In genomic region chr12:58933068-58933681, GRCh38 we compare ENCODE assay signal across 3 cellular contexts.
TF ChIP-seq lines count a peak whose summit lies in the region.

No MANE protein-coding gene starts in this region.

TF ChIP-seq in HEK293, 187 proteins besides CTCF, POLR2A, EP300 and RAD21 (continues in another document):
- TF ChIP-seq ZNF132 (tag by site-specific recombination; IDR thresholded peaks at IDR 0.05; ENCODE audit: borderline replicate concordance) (no peak), ZBTB48 (tag by site-specific recombination; IDR thresholded peaks at IDR 0.05) (no peak), GLIS1 (tag by site-specific recombination; IDR thresholded peaks at IDR 0.05) (peak; percentile 97), ZNF266 (tag by site-specific recombination; IDR thresholded peaks at IDR 0.05; ENCODE audit: low read depth) (no peak), ZNF184 (tag by site-specific recombination; IDR thresholded peaks at IDR 0.05) (peak; percentile 20; the same call in 1 of the 2 replicates), ZNF664 (tag by site-specific recombination; IDR thresholded peaks at IDR 0.05) (no peak), ZNF670 (tag by site-specific recombination; IDR thresholded peaks at IDR 0.05; ENCODE audit: low read depth) (no peak), PRDM1 (tag by site-specific recombination; IDR thresholded peaks at IDR 0.05) (no peak), ZNF624 (tag by site-specific recombination; IDR thresholded peaks at IDR 0.05) (no peak), GLI4 (tag by site-specific recombination; IDR thresholded peaks at IDR 0.05) (no peak), ZNF350 (tag by site-specific recombination; IDR thresholded peaks at IDR 0.05) (no peak), ZNF157 (tag by site-specific recombination; IDR thresholded peaks at IDR 0.05) (no peak), ZNF274 (IDR thresholded peaks at IDR 0.05; ENCODE audit: low read length) (no peak), ZNF274 (tag by site-specific recombination; IDR thresholded peaks at IDR 0.05; ENCODE audit: borderline replicate concordance) (no peak), ZNF843 (tag by site-specific recombination; IDR thresholded peaks at IDR 0.05) (peak; percentile 81; the same call in 1 of the 2 replicates), IKZF3 (tag by site-specific recombination; IDR thresholded peaks at IDR 0.05) (peak; percentile 92), ZNF544 (tag by site-specific recombination; IDR thresholded peaks at IDR 0.05) (no peak), ZNF792 (tag by site-specific recombination; IDR thresholded peaks at IDR 0.05) (no peak), BCL6B (tag by site-specific recombination; IDR thresholded peaks at IDR 0.05) (no peak), YY1 (tag by site-specific recombination; IDR thresholded peaks at IDR 0.05) (peak; percentile 33; the same call in 1 of the 2 replicates), ZNF2 (tag by site-specific recombination; IDR thresholded peaks at IDR 0.05) (no peak), ZNF335 (tag by site-specific recombination; conservative IDR thresholded peaks at IDR 0.05) (no peak; the same call in 1 of the 2 replicates)

TF ChIP-seq in WTC11, 78 proteins besides CTCF, POLR2A, EP300 and RAD21:
- TF ChIP-seq, protein P1, sequence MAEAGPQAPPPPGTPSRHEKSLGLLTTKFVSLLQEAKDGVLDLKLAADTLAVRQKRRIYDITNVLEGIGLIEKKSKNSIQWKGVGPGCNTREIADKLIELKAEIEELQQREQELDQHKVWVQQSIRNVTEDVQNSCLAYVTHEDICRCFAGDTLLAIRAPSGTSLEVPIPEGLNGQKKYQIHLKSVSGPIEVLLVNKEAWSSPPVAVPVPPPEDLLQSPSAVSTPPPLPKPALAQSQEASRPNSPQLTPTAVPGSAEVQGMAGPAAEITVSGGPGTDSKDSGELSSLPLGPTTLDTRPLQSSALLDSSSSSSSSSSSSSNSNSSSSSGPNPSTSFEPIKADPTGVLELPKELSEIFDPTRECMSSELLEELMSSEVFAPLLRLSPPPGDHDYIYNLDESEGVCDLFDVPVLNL (CRISPR knock-in tag; IDR thresholded peaks at IDR 0.05; ENCODE audit: borderline replicate concordance, low read depth) = no peak
- no peak for TF ChIP-seq ZNF532 (CRISPR knock-in tag; IDR thresholded peaks at IDR 0.05; ENCODE audit: borderline replicate concordance)
- no peak for TF ChIP-seq GABPB1 (CRISPR knock-in tag; IDR thresholded peaks at IDR 0.05)
- no peak for TF ChIP-seq MXD4 (CRISPR knock-in tag; IDR thresholded peaks at IDR 0.05; ENCODE audit: borderline replicate concordance)

TF ChIP-seq in H1, 55 proteins besides CTCF, POLR2A, EP300 and RAD21:
- TF ChIP-seq JUN (IDR thresholded peaks at IDR 0.05; ENCODE audit: low read depth, low read length) (peak; percentile 70; the same call in 1 of the 2 replicates), JUND (IDR thresholded peaks at IDR 0.05; ENCODE audit: low read length) (peak; percentile 87)
- TF ChIP-seq, protein P2, sequence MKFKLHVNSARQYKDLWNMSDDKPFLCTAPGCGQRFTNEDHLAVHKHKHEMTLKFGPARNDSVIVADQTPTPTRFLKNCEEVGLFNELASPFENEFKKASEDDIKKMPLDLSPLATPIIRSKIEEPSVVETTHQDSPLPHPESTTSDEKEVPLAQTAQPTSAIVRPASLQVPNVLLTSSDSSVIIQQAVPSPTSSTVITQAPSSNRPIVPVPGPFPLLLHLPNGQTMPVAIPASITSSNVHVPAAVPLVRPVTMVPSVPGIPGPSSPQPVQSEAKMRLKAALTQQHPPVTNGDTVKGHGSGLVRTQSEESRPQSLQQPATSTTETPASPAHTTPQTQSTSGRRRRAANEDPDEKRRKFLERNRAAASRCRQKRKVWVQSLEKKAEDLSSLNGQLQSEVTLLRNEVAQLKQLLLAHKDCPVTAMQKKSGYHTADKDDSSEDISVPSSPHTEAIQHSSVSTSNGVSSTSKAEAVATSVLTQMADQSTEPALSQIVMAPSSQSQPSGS (IDR thresholded peaks at IDR 0.05; ENCODE audit: low read length) = no peak
